ENCODE assay signal across 1 cellular context in the genomic region with DNA sequence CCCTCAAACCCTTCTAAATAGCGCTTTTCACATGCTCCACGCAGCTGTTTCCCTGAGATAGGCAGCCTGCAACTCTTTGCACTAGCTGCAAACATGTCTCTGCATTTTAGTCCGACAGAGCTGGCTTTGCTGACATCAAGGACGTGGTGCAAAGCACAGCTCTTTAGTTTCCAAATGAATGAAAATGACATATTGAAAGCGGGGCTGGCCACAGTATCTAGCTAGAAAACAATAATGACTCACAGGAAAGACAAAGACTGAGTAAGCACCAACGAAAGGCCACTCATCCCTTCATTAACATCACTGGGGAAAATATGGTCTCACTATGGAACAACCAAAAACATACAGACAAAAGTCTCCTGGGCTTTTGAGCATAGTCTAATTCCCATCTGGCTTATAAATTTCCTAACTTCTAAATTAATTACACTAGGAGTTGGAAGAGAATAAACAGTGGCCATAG.
TF ChIP-seq lines count a peak whose summit lies in the region.

No MANE protein-coding gene starts in this region.

TF ChIP-seq in GM12878, 131 proteins besides CTCF, POLR2A, EP300 and RAD21 (continued from another document and continues in another):
- TF ChIP-seq, protein P1, sequence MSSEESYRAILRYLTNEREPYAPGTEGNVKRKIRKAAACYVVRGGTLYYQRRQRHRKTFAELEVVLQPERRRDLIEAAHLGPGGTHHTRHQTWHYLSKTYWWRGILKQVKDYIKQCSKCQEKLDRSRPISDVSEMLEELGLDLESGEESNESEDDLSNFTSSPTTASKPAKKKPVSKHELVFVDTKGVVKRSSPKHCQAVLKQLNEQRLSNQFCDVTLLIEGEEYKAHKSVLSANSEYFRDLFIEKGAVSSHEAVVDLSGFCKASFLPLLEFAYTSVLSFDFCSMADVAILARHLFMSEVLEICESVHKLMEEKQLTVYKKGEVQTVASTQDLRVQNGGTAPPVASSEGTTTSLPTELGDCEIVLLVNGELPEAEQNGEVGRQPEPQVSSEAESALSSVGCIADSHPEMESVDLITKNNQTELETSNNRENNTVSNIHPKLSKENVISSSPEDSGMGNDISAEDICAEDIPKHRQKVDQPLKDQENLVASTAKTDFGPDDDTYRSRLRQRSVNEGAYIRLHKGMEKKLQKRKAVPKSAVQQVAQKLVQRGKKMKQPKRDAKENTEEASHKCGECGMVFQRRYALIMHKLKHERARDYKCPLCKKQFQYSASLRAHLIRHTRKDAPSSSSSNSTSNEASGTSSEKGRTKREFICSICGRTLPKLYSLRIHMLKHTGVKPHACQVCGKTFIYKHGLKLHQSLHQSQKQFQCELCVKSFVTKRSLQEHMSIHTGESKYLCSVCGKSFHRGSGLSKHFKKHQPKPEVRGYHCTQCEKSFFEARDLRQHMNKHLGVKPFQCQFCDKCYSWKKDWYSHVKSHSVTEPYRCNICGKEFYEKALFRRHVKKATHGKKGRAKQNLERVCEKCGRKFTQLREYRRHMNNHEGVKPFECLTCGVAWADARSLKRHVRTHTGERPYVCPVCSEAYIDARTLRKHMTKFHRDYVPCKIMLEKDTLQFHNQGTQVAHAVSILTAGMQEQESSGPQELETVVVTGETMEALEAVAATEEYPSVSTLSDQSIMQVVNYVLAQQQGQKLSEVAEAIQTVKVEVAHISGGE (CRISPR knock-in tag; IDR thresholded peaks at IDR 0.05) = no peak
- TF ChIP-seq SMC3 (IDR thresholded peaks at IDR 0.05; ENCODE audit: borderline replicate concordance, low read length) (peak; percentile 15; the same call in 1 of the 2 replicates), BCL11A (IDR thresholded peaks at IDR 0.05; ENCODE audit: low read depth, low read length) (peak; percentile 90), RCOR1 (conservative IDR thresholded peaks at IDR 0.05; ENCODE audit: low read depth, low read length) (no peak), ZNF207 (IDR thresholded peaks at IDR 0.05; ENCODE audit: borderline replicate concordance) (peak; percentile 47; the same call in 1 of the 2 replicates), DPF2 (IDR thresholded peaks at IDR 0.05) (peak; percentile 84), YY1 (IDR thresholded peaks at IDR 0.05; ENCODE audit: low read depth, low read length) (peak; percentile 65; the same call in 1 of the 2 replicates), SUPT20H (IDR thresholded peaks at IDR 0.05; ENCODE audit: borderline replicate concordance, control insufficient read depth, low read depth, low read length) (no peak), TCF3 (IDR thresholded peaks at IDR 0.05; ENCODE audit: borderline replicate concordance, insufficient read depth, low read depth, low read length) (no peak), MYB (IDR thresholded peaks at IDR 0.05; ENCODE audit: borderline replicate concordance, low read depth, low read length) (no peak), TAF1 (IDR thresholded peaks at IDR 0.05; ENCODE audit: borderline replicate concordance, low read depth, low read length) (0 out of 2 replicates have a peak, but pooled peaks have one; percentile 20), SUZ12 (IDR thresholded peaks at IDR 0.05; ENCODE audit: unreplicated experiment) (no peak), TCF12 (IDR thresholded peaks at IDR 0.05; ENCODE audit: low read depth, low read length) (0 out of 2 replicates have a peak, but pooled peaks have one; percentile 55), POU2F2 (IDR thresholded peaks at IDR 0.05; ENCODE audit: borderline replicate concordance, low read depth, low read length) (peak; percentile 78; the same call in 1 of the 3 replicates), RUNX3 (IDR thresholded peaks at IDR 0.05; ENCODE audit: low read length) (peak; percentile 87), NFXL1 (IDR thresholded peaks at IDR 0.05; ENCODE audit: borderline replicate concordance) (no peak), NRF1 (conservative IDR thresholded peaks at IDR 0.05; ENCODE audit: low read depth, low read length) (no peak), ZNF217 (IDR thresholded peaks at IDR 0.05) (peak; percentile 57; the same call in 1 of the 2 replicates), MTA3 (IDR thresholded peaks at IDR 0.05; ENCODE audit: borderline replicate concordance, low read length) (0 out of 2 replicates have a peak, but pooled peaks have one; percentile 43), POLR2AphosphoS5 (IDR thresholded peaks at IDR 0.05; ENCODE audit: low read length) (peak; percentile 64), CREB1 (IDR thresholded peaks at IDR 0.05; ENCODE audit: low read depth) (peak; percentile 94), RB1 (IDR thresholded peaks at IDR 0.05; ENCODE audit: borderline replicate concordance) (no peak), CEBPB (IDR thresholded peaks at IDR 0.05; ENCODE audit: borderline replicate concordance in 1 of 2, low read depth in 2 of 2, low read length in 2 of 2) (peak in 1 of 2 experiments; percentile 80; a peak in 1 of 4 replicates), SIN3A (IDR thresholded peaks at IDR 0.05; ENCODE audit: low read depth, low read length) (no peak), CHD2 (IDR thresholded peaks at IDR 0.05; ENCODE audit: borderline replicate concordance, low read depth, low read length) (peak; percentile 64; the same call in 1 of the 2 replicates), FOXK2 (IDR thresholded peaks at IDR 0.05) (no peak), TARDBP (IDR thresholded peaks at IDR 0.05; ENCODE audit: borderline replicate concordance) (no peak; the same call in 1 of the 2 replicates), GABPA (IDR thresholded peaks at IDR 0.05; ENCODE audit: low read depth) (peak; percentile 60), ZZZ3 (IDR thresholded peaks at IDR 0.05; ENCODE audit: control insufficient read depth, insufficient read length, low read depth) (no peak), SREBF2 (IDR thresholded peaks at IDR 0.05; ENCODE audit: low read length) (no peak)
- TF ChIP-seq, protein P2, sequence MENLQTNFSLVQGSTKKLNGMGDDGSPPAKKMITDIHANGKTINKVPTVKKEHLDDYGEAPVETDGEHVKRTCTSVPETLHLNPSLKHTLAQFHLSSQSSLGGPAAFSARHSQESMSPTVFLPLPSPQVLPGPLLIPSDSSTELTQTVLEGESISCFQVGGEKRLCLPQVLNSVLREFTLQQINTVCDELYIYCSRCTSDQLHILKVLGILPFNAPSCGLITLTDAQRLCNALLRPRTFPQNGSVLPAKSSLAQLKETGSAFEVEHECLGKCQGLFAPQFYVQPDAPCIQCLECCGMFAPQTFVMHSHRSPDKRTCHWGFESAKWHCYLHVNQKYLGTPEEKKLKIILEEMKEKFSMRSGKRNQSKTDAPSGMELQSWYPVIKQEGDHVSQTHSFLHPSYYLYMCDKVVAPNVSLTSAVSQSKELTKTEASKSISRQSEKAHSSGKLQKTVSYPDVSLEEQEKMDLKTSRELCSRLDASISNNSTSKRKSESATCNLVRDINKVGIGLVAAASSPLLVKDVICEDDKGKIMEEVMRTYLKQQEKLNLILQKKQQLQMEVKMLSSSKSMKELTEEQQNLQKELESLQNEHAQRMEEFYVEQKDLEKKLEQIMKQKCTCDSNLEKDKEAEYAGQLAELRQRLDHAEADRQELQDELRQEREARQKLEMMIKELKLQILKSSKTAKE (IDR thresholded peaks at IDR 0.05; ENCODE audit: low read depth, poor library complexity, severe bottlenecking) = peak; percentile 59
- TF ChIP-seq, protein P3, sequence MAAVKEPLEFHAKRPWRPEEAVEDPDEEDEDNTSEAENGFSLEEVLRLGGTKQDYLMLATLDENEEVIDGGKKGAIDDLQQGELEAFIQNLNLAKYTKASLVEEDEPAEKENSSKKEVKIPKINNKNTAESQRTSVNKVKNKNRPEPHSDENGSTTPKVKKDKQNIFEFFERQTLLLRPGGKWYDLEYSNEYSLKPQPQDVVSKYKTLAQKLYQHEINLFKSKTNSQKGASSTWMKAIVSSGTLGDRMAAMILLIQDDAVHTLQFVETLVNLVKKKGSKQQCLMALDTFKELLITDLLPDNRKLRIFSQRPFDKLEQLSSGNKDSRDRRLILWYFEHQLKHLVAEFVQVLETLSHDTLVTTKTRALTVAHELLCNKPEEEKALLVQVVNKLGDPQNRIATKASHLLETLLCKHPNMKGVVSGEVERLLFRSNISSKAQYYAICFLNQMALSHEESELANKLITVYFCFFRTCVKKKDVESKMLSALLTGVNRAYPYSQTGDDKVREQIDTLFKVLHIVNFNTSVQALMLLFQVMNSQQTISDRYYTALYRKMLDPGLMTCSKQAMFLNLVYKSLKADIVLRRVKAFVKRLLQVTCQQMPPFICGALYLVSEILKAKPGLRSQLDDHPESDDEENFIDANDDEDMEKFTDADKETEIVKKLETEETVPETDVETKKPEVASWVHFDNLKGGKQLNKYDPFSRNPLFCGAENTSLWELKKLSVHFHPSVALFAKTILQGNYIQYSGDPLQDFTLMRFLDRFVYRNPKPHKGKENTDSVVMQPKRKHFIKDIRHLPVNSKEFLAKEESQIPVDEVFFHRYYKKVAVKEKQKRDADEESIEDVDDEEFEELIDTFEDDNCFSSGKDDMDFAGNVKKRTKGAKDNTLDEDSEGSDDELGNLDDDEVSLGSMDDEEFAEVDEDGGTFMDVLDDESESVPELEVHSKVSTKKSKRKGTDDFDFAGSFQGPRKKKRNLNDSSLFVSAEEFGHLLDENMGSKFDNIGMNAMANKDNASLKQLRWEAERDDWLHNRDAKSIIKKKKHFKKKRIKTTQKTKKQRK (IDR thresholded peaks at IDR 0.05; ENCODE audit: low read depth, low read length) = no peak
- TF ChIP-seq, protein P4, sequence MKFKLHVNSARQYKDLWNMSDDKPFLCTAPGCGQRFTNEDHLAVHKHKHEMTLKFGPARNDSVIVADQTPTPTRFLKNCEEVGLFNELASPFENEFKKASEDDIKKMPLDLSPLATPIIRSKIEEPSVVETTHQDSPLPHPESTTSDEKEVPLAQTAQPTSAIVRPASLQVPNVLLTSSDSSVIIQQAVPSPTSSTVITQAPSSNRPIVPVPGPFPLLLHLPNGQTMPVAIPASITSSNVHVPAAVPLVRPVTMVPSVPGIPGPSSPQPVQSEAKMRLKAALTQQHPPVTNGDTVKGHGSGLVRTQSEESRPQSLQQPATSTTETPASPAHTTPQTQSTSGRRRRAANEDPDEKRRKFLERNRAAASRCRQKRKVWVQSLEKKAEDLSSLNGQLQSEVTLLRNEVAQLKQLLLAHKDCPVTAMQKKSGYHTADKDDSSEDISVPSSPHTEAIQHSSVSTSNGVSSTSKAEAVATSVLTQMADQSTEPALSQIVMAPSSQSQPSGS (IDR thresholded peaks at IDR 0.05; ENCODE audit: low read length) = peak; percentile 96
- TF ChIP-seq, protein P5, sequence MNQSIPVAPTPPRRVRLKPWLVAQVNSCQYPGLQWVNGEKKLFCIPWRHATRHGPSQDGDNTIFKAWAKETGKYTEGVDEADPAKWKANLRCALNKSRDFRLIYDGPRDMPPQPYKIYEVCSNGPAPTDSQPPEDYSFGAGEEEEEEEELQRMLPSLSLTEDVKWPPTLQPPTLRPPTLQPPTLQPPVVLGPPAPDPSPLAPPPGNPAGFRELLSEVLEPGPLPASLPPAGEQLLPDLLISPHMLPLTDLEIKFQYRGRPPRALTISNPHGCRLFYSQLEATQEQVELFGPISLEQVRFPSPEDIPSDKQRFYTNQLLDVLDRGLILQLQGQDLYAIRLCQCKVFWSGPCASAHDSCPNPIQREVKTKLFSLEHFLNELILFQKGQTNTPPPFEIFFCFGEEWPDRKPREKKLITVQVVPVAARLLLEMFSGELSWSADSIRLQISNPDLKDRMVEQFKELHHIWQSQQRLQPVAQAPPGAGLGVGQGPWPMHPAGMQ (IDR thresholded peaks at IDR 0.05; ENCODE audit: borderline replicate concordance) = no peak
- TF ChIP-seq, protein P6, sequence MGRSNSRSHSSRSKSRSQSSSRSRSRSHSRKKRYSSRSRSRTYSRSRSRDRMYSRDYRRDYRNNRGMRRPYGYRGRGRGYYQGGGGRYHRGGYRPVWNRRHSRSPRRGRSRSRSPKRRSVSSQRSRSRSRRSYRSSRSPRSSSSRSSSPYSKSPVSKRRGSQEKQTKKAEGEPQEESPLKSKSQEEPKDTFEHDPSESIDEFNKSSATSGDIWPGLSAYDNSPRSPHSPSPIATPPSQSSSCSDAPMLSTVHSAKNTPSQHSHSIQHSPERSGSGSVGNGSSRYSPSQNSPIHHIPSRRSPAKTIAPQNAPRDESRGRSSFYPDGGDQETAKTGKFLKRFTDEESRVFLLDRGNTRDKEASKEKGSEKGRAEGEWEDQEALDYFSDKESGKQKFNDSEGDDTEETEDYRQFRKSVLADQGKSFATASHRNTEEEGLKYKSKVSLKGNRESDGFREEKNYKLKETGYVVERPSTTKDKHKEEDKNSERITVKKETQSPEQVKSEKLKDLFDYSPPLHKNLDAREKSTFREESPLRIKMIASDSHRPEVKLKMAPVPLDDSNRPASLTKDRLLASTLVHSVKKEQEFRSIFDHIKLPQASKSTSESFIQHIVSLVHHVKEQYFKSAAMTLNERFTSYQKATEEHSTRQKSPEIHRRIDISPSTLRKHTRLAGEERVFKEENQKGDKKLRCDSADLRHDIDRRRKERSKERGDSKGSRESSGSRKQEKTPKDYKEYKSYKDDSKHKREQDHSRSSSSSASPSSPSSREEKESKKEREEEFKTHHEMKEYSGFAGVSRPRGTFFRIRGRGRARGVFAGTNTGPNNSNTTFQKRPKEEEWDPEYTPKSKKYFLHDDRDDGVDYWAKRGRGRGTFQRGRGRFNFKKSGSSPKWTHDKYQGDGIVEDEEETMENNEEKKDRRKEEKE (IDR thresholded peaks at IDR 0.05) = no peak
- TF ChIP-seq, protein P7, sequence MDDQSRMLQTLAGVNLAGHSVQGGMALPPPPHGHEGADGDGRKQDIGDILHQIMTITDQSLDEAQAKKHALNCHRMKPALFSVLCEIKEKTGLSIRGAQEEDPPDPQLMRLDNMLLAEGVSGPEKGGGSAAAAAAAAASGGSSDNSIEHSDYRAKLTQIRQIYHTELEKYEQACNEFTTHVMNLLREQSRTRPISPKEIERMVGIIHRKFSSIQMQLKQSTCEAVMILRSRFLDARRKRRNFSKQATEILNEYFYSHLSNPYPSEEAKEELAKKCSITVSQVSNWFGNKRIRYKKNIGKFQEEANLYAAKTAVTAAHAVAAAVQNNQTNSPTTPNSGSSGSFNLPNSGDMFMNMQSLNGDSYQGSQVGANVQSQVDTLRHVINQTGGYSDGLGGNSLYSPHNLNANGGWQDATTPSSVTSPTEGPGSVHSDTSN (IDR thresholded peaks at IDR 0.05; ENCODE audit: insufficient replicate concordance, low read depth, low read length) = peak; percentile 35
- TF ChIP-seq, protein P8, sequence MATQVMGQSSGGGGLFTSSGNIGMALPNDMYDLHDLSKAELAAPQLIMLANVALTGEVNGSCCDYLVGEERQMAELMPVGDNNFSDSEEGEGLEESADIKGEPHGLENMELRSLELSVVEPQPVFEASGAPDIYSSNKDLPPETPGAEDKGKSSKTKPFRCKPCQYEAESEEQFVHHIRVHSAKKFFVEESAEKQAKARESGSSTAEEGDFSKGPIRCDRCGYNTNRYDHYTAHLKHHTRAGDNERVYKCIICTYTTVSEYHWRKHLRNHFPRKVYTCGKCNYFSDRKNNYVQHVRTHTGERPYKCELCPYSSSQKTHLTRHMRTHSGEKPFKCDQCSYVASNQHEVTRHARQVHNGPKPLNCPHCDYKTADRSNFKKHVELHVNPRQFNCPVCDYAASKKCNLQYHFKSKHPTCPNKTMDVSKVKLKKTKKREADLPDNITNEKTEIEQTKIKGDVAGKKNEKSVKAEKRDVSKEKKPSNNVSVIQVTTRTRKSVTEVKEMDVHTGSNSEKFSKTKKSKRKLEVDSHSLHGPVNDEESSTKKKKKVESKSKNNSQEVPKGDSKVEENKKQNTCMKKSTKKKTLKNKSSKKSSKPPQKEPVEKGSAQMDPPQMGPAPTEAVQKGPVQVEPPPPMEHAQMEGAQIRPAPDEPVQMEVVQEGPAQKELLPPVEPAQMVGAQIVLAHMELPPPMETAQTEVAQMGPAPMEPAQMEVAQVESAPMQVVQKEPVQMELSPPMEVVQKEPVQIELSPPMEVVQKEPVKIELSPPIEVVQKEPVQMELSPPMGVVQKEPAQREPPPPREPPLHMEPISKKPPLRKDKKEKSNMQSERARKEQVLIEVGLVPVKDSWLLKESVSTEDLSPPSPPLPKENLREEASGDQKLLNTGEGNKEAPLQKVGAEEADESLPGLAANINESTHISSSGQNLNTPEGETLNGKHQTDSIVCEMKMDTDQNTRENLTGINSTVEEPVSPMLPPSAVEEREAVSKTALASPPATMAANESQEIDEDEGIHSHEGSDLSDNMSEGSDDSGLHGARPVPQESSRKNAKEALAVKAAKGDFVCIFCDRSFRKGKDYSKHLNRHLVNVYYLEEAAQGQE (IDR thresholded peaks at IDR 0.05; ENCODE audit: low read depth, low read length) = no peak
